ENCODE assay signal across 1 cellular context in the genomic region with DNA sequence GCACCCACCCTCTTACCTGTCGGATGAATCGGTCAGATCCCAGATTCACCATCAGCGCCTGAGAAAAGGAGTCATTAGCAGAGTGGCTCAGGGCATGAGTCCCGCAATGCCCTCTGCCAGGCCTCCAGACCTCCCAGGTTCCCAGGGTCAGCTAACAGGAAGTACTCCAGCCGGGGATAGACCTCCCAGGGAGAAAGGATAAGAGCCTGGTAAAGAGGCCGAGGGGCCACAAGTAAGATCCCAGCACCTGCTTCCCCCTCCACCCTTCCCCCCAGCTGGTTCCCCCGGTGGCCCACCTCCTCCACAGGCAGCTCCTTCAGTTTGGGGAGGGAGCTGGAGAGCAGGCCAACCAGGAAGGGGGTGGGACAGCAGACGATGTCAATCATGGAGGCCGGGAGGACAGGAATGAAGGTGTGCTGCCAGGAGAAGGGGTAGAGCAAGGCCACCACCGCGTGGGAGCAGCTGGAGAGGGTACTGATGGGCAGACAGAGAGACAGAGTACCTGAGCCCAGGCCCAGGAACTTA.
TF ChIP-seq lines count a peak whose summit lies in the region.

No MANE protein-coding gene starts in this region.

TF ChIP-seq in HCT116, 20 proteins besides CTCF, POLR2A, EP300 and RAD21:
- no peak for TF ChIP-seq EZH2 (IDR thresholded peaks at IDR 0.05)
- TF ChIP-seq YY1 (IDR thresholded peaks at IDR 0.05; ENCODE audit: extremely low read depth, insufficient replicate concordance, low read depth, low read length): no peak
- TF ChIP-seq, protein P1, sequence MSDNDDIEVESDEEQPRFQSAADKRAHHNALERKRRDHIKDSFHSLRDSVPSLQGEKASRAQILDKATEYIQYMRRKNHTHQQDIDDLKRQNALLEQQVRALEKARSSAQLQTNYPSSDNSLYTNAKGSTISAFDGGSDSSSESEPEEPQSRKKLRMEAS (IDR thresholded peaks at IDR 0.05): no peak
- no peak for TF ChIP-seq EGR1 (IDR thresholded peaks at IDR 0.05; ENCODE audit: low read depth)
